In genomic region chr6:35739645-35740517, GRCh38 we compare ENCODE assay signal across 1 cellular context.
TF ChIP-seq lines count a peak whose summit lies in the region.

No MANE protein-coding gene starts in this region.

TF ChIP-seq in HepG2, 621 proteins besides CTCF, POLR2A, EP300 and RAD21 (continued from another document and continues in another):
- TF ChIP-seq EED (CRISPR knock-in tag; IDR thresholded peaks at IDR 0.05) (no peak), ZMAT3 (CRISPR knock-in tag; conservative IDR thresholded peaks at IDR 0.05) (no peak), GATAD2A (CRISPR knock-in tag; IDR thresholded peaks at IDR 0.05) (peak; percentile 46; the same call in 1 of the 2 replicates), SOX5 (CRISPR knock-in tag; IDR thresholded peaks at IDR 0.05; ENCODE audit: borderline replicate concordance) (peak; percentile 93), THRA (CRISPR knock-in tag; IDR thresholded peaks at IDR 0.05; ENCODE audit: borderline replicate concordance) (0 out of 2 replicates have a peak, but pooled peaks have one; percentile 14), SP5 (CRISPR knock-in tag; IDR thresholded peaks at IDR 0.05; ENCODE audit: borderline replicate concordance, low read depth) (no peak), ZNF331 (CRISPR knock-in tag; IDR thresholded peaks at IDR 0.05) (0 out of 2 replicates have a peak, but pooled peaks have one; percentile 9), NFRKB (IDR thresholded peaks at IDR 0.05) (no peak), SIX4 (CRISPR knock-in tag; IDR thresholded peaks at IDR 0.05) (no peak), ZBTB40 (IDR thresholded peaks at IDR 0.05) (no peak), ZBTB40 (CRISPR knock-in tag; IDR thresholded peaks at IDR 0.05) (no peak), ZMYM2 (CRISPR knock-in tag; IDR thresholded peaks at IDR 0.05) (no peak), ATRX (CRISPR knock-in tag; IDR thresholded peaks at IDR 0.05; ENCODE audit: borderline replicate concordance) (no peak), DR1 (CRISPR knock-in tag; IDR thresholded peaks at IDR 0.05) (no peak), ZNF678 (CRISPR knock-in tag; IDR thresholded peaks at IDR 0.05) (no peak), ZSCAN21 (CRISPR knock-in tag; IDR thresholded peaks at IDR 0.05; ENCODE audit: borderline replicate concordance) (no peak), CBFB (CRISPR knock-in tag; IDR thresholded peaks at IDR 0.05) (no peak), ZNF543 (CRISPR knock-in tag; IDR thresholded peaks at IDR 0.05) (0 out of 2 replicates have a peak, but pooled peaks have one; percentile 25), ZGPAT (CRISPR knock-in tag; IDR thresholded peaks at IDR 0.05) (peak; percentile 79), KMT2A (CRISPR knock-in tag; IDR thresholded peaks at IDR 0.05) (no peak), TEF (CRISPR knock-in tag; IDR thresholded peaks at IDR 0.05) (no peak), ZNF780A (CRISPR knock-in tag; IDR thresholded peaks at IDR 0.05) (no peak), SRSF4 (IDR thresholded peaks at IDR 0.05; ENCODE audit: low read depth, low read length, poor library complexity, severe bottlenecking) (no peak), ELK4 (CRISPR knock-in tag; IDR thresholded peaks at IDR 0.05; ENCODE audit: borderline replicate concordance) (no peak), ZNF639 (CRISPR knock-in tag; conservative IDR thresholded peaks at IDR 0.05) (no peak), ZNF878 (CRISPR knock-in tag; IDR thresholded peaks at IDR 0.05) (no peak), GPN1 (CRISPR knock-in tag; IDR thresholded peaks at IDR 0.05; ENCODE audit: borderline replicate concordance) (no peak), FOXC1 (CRISPR knock-in tag; IDR thresholded peaks at IDR 0.05; ENCODE audit: borderline replicate concordance) (no peak), MXD4 (CRISPR knock-in tag; IDR thresholded peaks at IDR 0.05) (peak; percentile 48; the same call in 1 of the 2 replicates), CENPT (CRISPR knock-in tag; IDR thresholded peaks at IDR 0.05; ENCODE audit: low read depth) (no peak), NR2F1 (CRISPR knock-in tag; IDR thresholded peaks at IDR 0.05) (0 out of 4 replicates have a peak, but pooled peaks of 1 of the 2 experiments have one; percentile 10), RBFOX2 (IDR thresholded peaks at IDR 0.05; ENCODE audit: low read depth, low read length) (no peak), ATF7-NPFF (CRISPR knock-in tag; IDR thresholded peaks at IDR 0.05; ENCODE audit: low read depth) (no peak), ZBTB49 (CRISPR knock-in tag; IDR thresholded peaks at IDR 0.05; ENCODE audit: borderline replicate concordance) (no peak), HDAC2 (CRISPR knock-in tag; IDR thresholded peaks at IDR 0.05) (peak; percentile 45; the same call in 1 of the 2 replicates), HDAC1 (CRISPR knock-in tag; IDR thresholded peaks at IDR 0.05) (no peak), SIN3A (IDR thresholded peaks at IDR 0.05; ENCODE audit: borderline replicate concordance, low read depth, low read length) (no peak), AFF4 (CRISPR knock-in tag; IDR thresholded peaks at IDR 0.05) (no peak)
